Comparison of ENCODE assay signal across 8 cellular contexts in genomic region chr17:7884581-7885356, GRCh38. TPM values are rescaled to one million over a fixed set of nuclear protein-coding genes. Genes with fewer than 3 reads are reported as not detected.
A peak's percentile ranks its signal among the peaks of the same experiment; 100 is the strongest.
DNase-seq lines count a peak whose midpoint lies in the region; ATAC-seq and TF ChIP-seq lines count a peak whose summit lies in the region.
"Had no signal": no experiment of that assay in that cellular context is flagged by ENCODE, and none has a peak within 500 bp of the region (broad histone marks: within the 10 kb centered on the region; RNA-seq: fewer than 3 reads in every experiment).

No MANE protein-coding gene starts in this region.

- H3K4me3 Mint-ChIP-seq in T-cell, result peak overlapping the region in 2 of 3 donors; percentile 61 to 75
- H3K4me3 Mint-ChIP-seq: central memory CD8-positive, alpha-beta T cell had no signal

- peak in 2 of 4 experiments; percentile 2 to 3 for ATAC-seq in T-cell (replicated peaks in 1 of 4)
- ATAC-seq in GM21423 (IDR thresholded peaks at IDR 0.05; ENCODE audit: unreplicated experiment), result no peak

- POLR2A ChIA-PET in T-cell (lab: Charles Lee), result no interaction called here

- H3K4me1 Mint-ChIP-seq in T-cell, result peaks cover 0 to 5% (median 4%) of the 10 kb centered on the region in 3 donors
- H3K4me1 Mint-ChIP-seq: central memory CD8-positive, alpha-beta T cell had no signal

- H3K14ac ChIP-seq in mesenchymal stem cell (ENCODE audit: low read length in 2 of 2), result peak overlapping the region in 1 of 2 experiments; percentile 50

- H3K4me3 ChIP-seq in HAP-1 (peak overlapping the region; percentile 66), brain microvascular endothelial cell (ENCODE audit: low read depth, low read length) (peak overlapping the region; percentile 81), mesenchymal stem cell (ENCODE audit: insufficient read depth in 1 of 2, low read depth in 1 of 2, low read length in 2 of 2) (peak overlapping the region; percentile 70 to 94), stomach (peak overlapping the region; percentile 78 to 93 (median 84))

- no peak for TF ChIP-seq POLR2A in stomach (IDR thresholded peaks at IDR 0.05)

- H3K79me1 ChIP-seq in mesenchymal stem cell (replicated peaks; ENCODE audit: low read length, poor library complexity, severe bottlenecking), result peaks cover 4% of the 10 kb centered on the region

- H3K23ac ChIP-seq in mesenchymal stem cell (ENCODE audit: low read length in 2 of 2), result no peak overlapping the region

- no CpG with 5 or more reads among the region's 99 CpGs for WGBS in mesenchymal stem cell
- WGBS in stomach, 5 donors, result 0 to 6% (median 1%) methylated on average over 4 to 64 of the region's 99 CpGs

- H3K9me3 ChIP-seq in HAP-1 (no peaks in the 10 kb centered on the region), mesenchymal stem cell (ENCODE audit: control insufficient read depth, low read length) (no peaks in the 10 kb centered on the region), stomach (no peaks in the 10 kb centered on the region)

- TF ChIP-seq EP300 in stomach (IDR thresholded peaks at IDR 0.05), result no peak

- no peak overlapping the region for H2BK5ac ChIP-seq in mesenchymal stem cell (ENCODE audit: low read depth, low read length, poor library complexity, severe bottlenecking)

- H3K18ac ChIP-seq in mesenchymal stem cell (ENCODE audit: low read depth in 1 of 2, low read length in 2 of 2), result peak overlapping the region; percentile 95 to 96

- DNase-seq in HAP-1 (ENCODE audit: low spot score in 2 of 2), result peak in 1 of 2 experiments; percentile 40
- DNase-seq in T-cell, result peak in 25 of 34 experiments; percentile 10 to 50 (median 24)
- no peak for DNase-seq in brain microvascular endothelial cell
- peak; percentile 8 for DNase-seq in mesenchymal stem cell
- DNase-seq in stomach, result peak; percentile 28
- no peak for DNase-seq in A172 (ENCODE audit: low spot score)

- H3K27me3 Mint-ChIP-seq in T-cell, result no peaks in the 10 kb centered on the region
- H3K27me3 Mint-ChIP-seq: central memory CD8-positive, alpha-beta T cell had no signal

- H3K9ac ChIP-seq in mesenchymal stem cell (ENCODE audit: low read length), result peak overlapping the region; percentile 49

- H3K27ac Mint-ChIP-seq in T-cell, result peak overlapping the region in 1 of 2 donors; percentile 53

- no peaks in the 10 kb centered on the region for H3K9me3 Mint-ChIP-seq in T-cell
- H3K9me3 Mint-ChIP-seq: central memory CD8-positive, alpha-beta T cell had no signal

- no peak overlapping the region for H2AFZ ChIP-seq in mesenchymal stem cell (ENCODE audit: low read depth, low read length)

- CTCF ChIA-PET in T-cell (lab: Charles Lee), result no interaction called here

- in situ Hi-C loops in HAP-1 (cut with MboI; ENCODE audit: low sequenced_read_pairs), result no loop called here
- in situ Hi-C loops in brain microvascular endothelial cell (cut with HindIII; ENCODE audit: low pct_ligation_motif_present, low sequenced_read_pairs), result no loop called here

- H2AK5ac ChIP-seq in mesenchymal stem cell (ENCODE audit: low read length, severe bottlenecking), result no peak overlapping the region

- intact Hi-C loops in stomach (cut with DNase I; ENCODE audit: low total_unique reads), result no loop called here

- peak overlapping the region; percentile 94 for H4K8ac ChIP-seq in mesenchymal stem cell (ENCODE audit: low read length)

- H3K36me3 ChIP-seq in HAP-1 (replicated peaks), result peaks cover 21% of the 10 kb centered on the region
- H3K36me3 ChIP-seq in brain microvascular endothelial cell (replicated peaks), result peaks cover 7% of the 10 kb centered on the region
- H3K36me3 ChIP-seq in mesenchymal stem cell (ENCODE audit: control insufficient read depth in 1 of 2, insufficient read depth in 2 of 2, low read depth in 1 of 2, low read length in 2 of 2), result peaks cover 4 to 28% of the 10 kb centered on the region in 2 experiments
- H3K36me3 ChIP-seq in stomach, result peaks cover 4 to 26% (median 17%) of the 10 kb centered on the region in 4 donors

- H3K36me3 Mint-ChIP-seq in T-cell, result no peaks in the 10 kb centered on the region

- peak overlapping the region; percentile 72 to 97 for H3K4ac ChIP-seq in mesenchymal stem cell (ENCODE audit: low read depth in 1 of 2, low read length in 2 of 2)

- no peak overlapping the region for H3K4me2 ChIP-seq in mesenchymal stem cell (ENCODE audit: low read length, poor library complexity, severe bottlenecking)

- H2BK12ac ChIP-seq in mesenchymal stem cell (ENCODE audit: low read length in 2 of 2), result no peak overlapping the region

- H3K27me3 ChIP-seq in HAP-1 (ENCODE audit: low read depth) (no peaks in the 10 kb centered on the region), brain microvascular endothelial cell (replicated peaks) (no peaks in the 10 kb centered on the region), mesenchymal stem cell (ENCODE audit: control insufficient read depth in 1 of 2, insufficient read depth in 1 of 2, low read length in 2 of 2) (no peaks in the 10 kb centered on the region), stomach (no peaks in the 10 kb centered on the region)

- H3K27ac ChIP-seq in brain microvascular endothelial cell (peak overlapping the region; percentile 61), mesenchymal stem cell (ENCODE audit: low read length, poor library complexity, severe bottlenecking) (peak overlapping the region; percentile 66), stomach (peak overlapping the region; percentile 95 to 98 (median 97))

- H3K4me1 ChIP-seq in HAP-1, result peaks cover 38% of the 10 kb centered on the region
- H3K4me1 ChIP-seq in mesenchymal stem cell (ENCODE audit: control insufficient read depth, insufficient read depth, low read depth, low read length), result peaks cover 22% of the 10 kb centered on the region
- peaks cover 30 to 84% (median 70%) of the 10 kb centered on the region in 4 donors for H3K4me1 ChIP-seq in stomach

- peak overlapping the region; percentile 100 for H2BK120ac ChIP-seq in mesenchymal stem cell (ENCODE audit: low read depth, low read length)

- peak overlapping the region; percentile 90 for H4K91ac ChIP-seq in mesenchymal stem cell (ENCODE audit: low read length)

- TF ChIP-seq CTCF in brain microvascular endothelial cell (IDR thresholded peaks at IDR 0.05; ENCODE audit: low read depth, low read length, missing control alignments), result no peak
- TF ChIP-seq CTCF in stomach (IDR thresholded peaks at IDR 0.05), result no peak

- H2BK15ac ChIP-seq in mesenchymal stem cell (ENCODE audit: low read depth, poor library complexity, severe bottlenecking), result peak overlapping the region; percentile 95

RNA-seq across cellular contexts. Expression of gene CHD3, which starts 3.8 kb away (rescaled TPM):
- total RNA-seq in T-cell, result 100 to 1,000 TPM; 250 to 331 (median 274) TPM
- 56.3 TPM for polyA plus RNA-seq in mesenchymal stem cell (2013, experiment 1 of 2)
- 50.2 TPM for polyA plus RNA-seq in mesenchymal stem cell (2013, experiment 2 of 2)
- total RNA-seq in stomach, result 100 to 1,000 TPM in 1 of 5 donors, 10 to 100 TPM in 4; 43.0 to 190 (median 60.7) TPM
- 10 to 100 TPM; 51.9 to 97.3 (median 69.1) TPM for polyA plus RNA-seq in stomach
- 89.2 and 104 TPM in 2 replicates for total RNA-seq in A172 (2014; rRNA removed; shearing (Covaris generic))

RNA-seq across cellular contexts. Expression of gene CYB5D1, which starts 27.0 kb away (rescaled TPM):
- 10 to 100 TPM in 2 of 5 donors, 1 to 10 TPM in 3; 5.5 to 12.4 (median 8.4) TPM for total RNA-seq in T-cell
- 7.9 TPM for polyA plus RNA-seq in mesenchymal stem cell (2013, experiment 1 of 2)
- polyA plus RNA-seq in mesenchymal stem cell (2013, experiment 2 of 2), result 8.0 TPM
- total RNA-seq in stomach, result 10 to 100 TPM in 1 of 5 donors, 1 to 10 TPM in 3, not detected in 1; 1.8 to 12.0 (median 3.3) TPM
- polyA plus RNA-seq in stomach, result 1 to 10 TPM; 4.9 to 9.0 (median 5.3) TPM
- 15.7 and 18.4 TPM in 2 replicates for total RNA-seq in A172 (2014; rRNA removed; shearing (Covaris generic))

RNA-seq across cellular contexts. Expression of gene NAA38, which starts 27.4 kb away (rescaled TPM):
- total RNA-seq in T-cell, result 10 to 100 TPM; 15.8 to 40.6 (median 33.6) TPM
- polyA plus RNA-seq in mesenchymal stem cell (2013, experiment 1 of 2), result 98.1 TPM
- 95.0 TPM for polyA plus RNA-seq in mesenchymal stem cell (2013, experiment 2 of 2)
- total RNA-seq in stomach, result 100 to 1,000 TPM in 2 of 5 donors, 10 to 100 TPM in 3; 42.0 to 281 (median 94.5) TPM
- 100 to 1,000 TPM; 131 to 153 (median 151) TPM for polyA plus RNA-seq in stomach
- 200 and 243 TPM in 2 replicates for total RNA-seq in A172 (2014; rRNA removed; shearing (Covaris generic))

RNA-seq across cellular contexts. Expression of gene TMEM88, which starts 29.9 kb away (rescaled TPM):
- total RNA-seq in T-cell (10 to 100 TPM in 2 of 5 donors, 1 to 10 TPM in 3; 5.8 to 27.1 (median 8.4) TPM), stomach (1 to 10 TPM in 3 of 5 donors, not detected in 2; 1.8 to 3.8 (median 3.5) TPM)
- polyA plus RNA-seq in mesenchymal stem cell (2013, experiment 1 of 2), result 79.2 TPM
- 76.9 TPM for polyA plus RNA-seq in mesenchymal stem cell (2013, experiment 2 of 2)
- polyA plus RNA-seq in stomach, result 10 to 100 TPM; 17.0 to 36.0 (median 17.4) TPM
- not detected in 2 replicates for total RNA-seq in A172 (2014; rRNA removed; shearing (Covaris generic))

RNA-seq across cellular contexts. Expression of gene RNF227, which starts 31.3 kb away (rescaled TPM):
- 1 to 10 TPM; 2.9 to 7.3 (median 5.2) TPM for total RNA-seq in T-cell
- 0.39 TPM for polyA plus RNA-seq in mesenchymal stem cell (2013, experiment 1 of 2)
- polyA plus RNA-seq in mesenchymal stem cell (2013, experiment 2 of 2), result 0.38 TPM
- 1 to 10 TPM in 4 of 5 donors, not detected in 1; 1.0 to 9.3 (median 6.0) TPM for total RNA-seq in stomach
- 1 to 10 TPM; 1.1 to 3.4 (median 1.2) TPM for polyA plus RNA-seq in stomach
- total RNA-seq in A172 (2014; rRNA removed; shearing (Covaris generic)), result 1.5 and 1.8 TPM in 2 replicates

Comparison
In these comparisons a context has a peak if more than half of its experiments do, and no peak if none do; other contexts are left out.
1. DNase-seq: peak in T-cell (25 of 34), mesenchymal stem cell (single experiment) and stomach (single experiment); none in brain microvascular endothelial cell (single experiment) and A172 (single experiment).
2. Peak in every context shown above with its lines, with median percentiles within 50 percentile points of each other: H3K4me3 ChIP-seq and H3K27ac ChIP-seq.